ENCODE assay signal across 15 cellular contexts in the genomic region with DNA sequence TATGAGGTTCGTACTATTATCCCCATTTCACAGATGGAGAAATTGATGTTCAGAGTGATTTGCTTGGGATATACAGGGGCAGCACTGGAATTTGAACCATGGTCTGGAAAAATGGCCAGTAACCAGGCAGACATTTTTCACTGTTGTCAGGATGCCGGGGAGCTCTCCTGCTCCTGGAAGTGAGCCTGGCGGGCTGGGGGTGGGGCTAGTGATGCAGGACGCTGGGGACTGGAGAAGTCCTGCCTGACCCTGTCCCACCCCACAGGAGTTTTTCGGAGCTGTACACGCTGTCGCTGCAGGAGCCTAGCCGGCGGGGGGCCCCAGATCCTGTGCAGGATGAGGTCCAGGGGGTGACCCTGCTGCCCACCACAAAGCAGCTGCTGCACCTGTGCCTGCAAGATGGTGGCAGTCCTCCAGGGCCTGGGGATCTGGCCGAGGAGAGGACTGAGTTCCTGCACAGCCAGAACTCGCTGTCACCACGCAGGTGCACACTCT. TPM values are rescaled to one million over a fixed set of nuclear protein-coding genes. Genes with fewer than 3 reads are reported as not detected.
A peak's percentile ranks its signal among the peaks of the same experiment; 100 is the strongest.
DNase-seq lines count a peak whose midpoint lies in the region; ATAC-seq and TF ChIP-seq lines count a peak whose summit lies in the region.
"Had no signal": no experiment of that assay in that cellular context is flagged by ENCODE, and none has a peak within 500 bp of the region (broad histone marks: within the 10 kb centered on the region; RNA-seq: fewer than 3 reads in every experiment).

No MANE protein-coding gene starts in this region.

- WGBS in esophagus muscularis mucosa: 55% methylated on average over 11 of the region's 12 CpGs
- WGBS in ovary, 3 donors: 54 to 72% (median 59%) methylated on average over 12 of the region's 12 CpGs

- H3K4me3 ChIP-seq in esophagus muscularis mucosa: no peak overlapping the region
- no peak overlapping the region for H3K4me3 ChIP-seq in ovary
- H3K4me3 ChIP-seq: pancreas, tibial nerve had no signal

- H3K27me3 ChIP-seq in esophagus muscularis mucosa (no peaks in the 10 kb centered on the region), ovary (no peaks in the 10 kb centered on the region)
- H3K27me3 ChIP-seq: pancreas, tibial nerve had no signal

- no peaks in the 10 kb centered on the region for H3K9me3 ChIP-seq in esophagus muscularis mucosa
- no peaks in the 10 kb centered on the region for H3K9me3 ChIP-seq in ovary
- H3K9me3 ChIP-seq: pancreas, tibial nerve had no signal

- TF ChIP-seq EP300 in esophagus muscularis mucosa (IDR thresholded peaks at IDR 0.05) (no peak), ovary (IDR thresholded peaks at IDR 0.05) (no peak)

- ATAC-seq in HG02840 (IDR thresholded peaks at IDR 0.05; ENCODE audit: low FRiP score, unreplicated experiment) (no peak), GM21423 (IDR thresholded peaks at IDR 0.05; ENCODE audit: unreplicated experiment) (no peak)
- ATAC-seq: pancreas had no signal

- peak overlapping the region in 3 of 4 donors; percentile 10 to 97 (median 47) for H3K27ac ChIP-seq in esophagus muscularis mucosa (replicated peaks in 1 of 4)
- H3K27ac ChIP-seq in ovary: peak overlapping the region in 1 of 2 donors; percentile 98
- H3K27ac ChIP-seq: 22Rv1, pancreas had no signal

- H3K36me3 ChIP-seq in esophagus muscularis mucosa (peaks cover under 1 to 78% (median 68%) of the 10 kb centered on the region in 4 donors), ovary (no peaks in the 10 kb centered on the region)
- H3K36me3 ChIP-seq: pancreas had no signal

- intact Hi-C loops in esophagus muscularis mucosa (cut with DNase I) (no loop called here), ovary (cut with DNase I) (no loop called here)

- DNase-seq in DMS 273 (lab: John Stamatoyannopoulos, UW; ENCODE audit: unreplicated experiment) (peak; percentile 25), DMS 273 treated with DMSO at 0.1 percent for 48 hours (lab: John Stamatoyannopoulos, UW) (no peak), esophagus muscularis mucosa (ENCODE audit: extremely low spot score) (no peak), ovary (peak; percentile 54 to 71 (median 66))
- DNase-seq: activated effector memory CD4-positive, alpha-beta T cell treated with Interleukin-2 at 50 U/mL for 16 hours; midbrain; NCI-H2081 treated with DMSO at 0.1 percent for 48 hours; T-helper 1 cell had no signal

- no peak for TF ChIP-seq CTCF in esophagus muscularis mucosa (IDR thresholded peaks at IDR 0.05)
- no peak for TF ChIP-seq CTCF in ovary (IDR thresholded peaks at IDR 0.05)

- peaks cover 29 to 71% (median 64%) of the 10 kb centered on the region in 4 donors for H3K4me1 ChIP-seq in esophagus muscularis mucosa
- H3K4me1 ChIP-seq in ovary (ENCODE audit: insufficient read depth): peaks cover 19% of the 10 kb centered on the region

- TF ChIP-seq POLR2A in esophagus muscularis mucosa (IDR thresholded peaks at IDR 0.05; ENCODE audit: low read depth) (no peak), ovary (IDR thresholded peaks at IDR 0.05) (no peak)

RNA-seq across cellular contexts. Expression of a gene that starts 11.1 kb away (rescaled TPM):
- 10 to 100 TPM; 40.7 to 56.3 (median 45.8) TPM for total RNA-seq in esophagus muscularis mucosa
- total RNA-seq in ovary: 10 to 100 TPM; 15.0 to 48.2 (median 42.6) TPM
- polyA plus RNA-seq in ovary: 10 to 100 TPM; 10.0 to 26.7 TPM

RNA-seq across cellular contexts. Expression of a gene that starts 13.7 kb away (rescaled TPM):
- total RNA-seq in esophagus muscularis mucosa (10 to 100 TPM; 51.5 to 84.6 (median 82.1) TPM), ovary (100 to 1,000 TPM in 1 of 7 donors, 10 to 100 TPM in 6; 50.8 to 102 (median 91.6) TPM)
- polyA plus RNA-seq in ovary: 10 to 100 TPM; 52.0 to 55.0 TPM

RNA-seq across cellular contexts. Expression of a gene that starts 33.5 kb away (rescaled TPM):
- 10 to 100 TPM; 21.4 to 43.1 (median 27.1) TPM for total RNA-seq in esophagus muscularis mucosa
- 10 to 100 TPM; 10.6 to 42.1 (median 28.2) TPM for total RNA-seq in ovary
- polyA plus RNA-seq in ovary: 10 to 100 TPM in 1 of 2 donors, 1 to 10 TPM in 1; 3.3 to 14.8 TPM

RNA-seq across cellular contexts. Expression of a gene that starts 35.0 kb away (rescaled TPM):
- total RNA-seq in esophagus muscularis mucosa: 10 to 100 TPM; 29.9 to 41.7 (median 37.6) TPM
- total RNA-seq in ovary: 10 to 100 TPM; 23.2 to 51.9 (median 46.0) TPM
- 10 to 100 TPM in 1 of 2 donors, 1 to 10 TPM in 1; 6.7 to 27.9 TPM for polyA plus RNA-seq in ovary

RNA-seq across cellular contexts. Expression of a gene that starts 53.4 kb away (rescaled TPM):
- 1 to 10 TPM in 3 of 4 donors, under 1 TPM in 1; 0.99 to 1.2 (median 1.2) TPM for total RNA-seq in esophagus muscularis mucosa
- total RNA-seq in ovary: 1 to 10 TPM in 3 of 7 donors, under 1 TPM in 4; 0.65 to 4.0 (median 0.95) TPM
- polyA plus RNA-seq in ovary: 1 to 10 TPM in 1 of 2 donors, not detected in 1; 1.5 TPM
- total RNA-seq: RPMI7951, skeletal muscle tissue had no signal

Comparison
In these comparisons a context has a peak if more than half of its experiments do, and no peak if none do; other contexts are left out.
1. DNase-seq: peak in DMS 273 (single experiment) and ovary (5 of 5); none in DMS 273 treated with DMSO at 0.1 percent for 48 hours (single experiment) and esophagus muscularis mucosa (single experiment).